Comparison of ENCODE assay signal across 18 cellular contexts in the genomic region with DNA sequence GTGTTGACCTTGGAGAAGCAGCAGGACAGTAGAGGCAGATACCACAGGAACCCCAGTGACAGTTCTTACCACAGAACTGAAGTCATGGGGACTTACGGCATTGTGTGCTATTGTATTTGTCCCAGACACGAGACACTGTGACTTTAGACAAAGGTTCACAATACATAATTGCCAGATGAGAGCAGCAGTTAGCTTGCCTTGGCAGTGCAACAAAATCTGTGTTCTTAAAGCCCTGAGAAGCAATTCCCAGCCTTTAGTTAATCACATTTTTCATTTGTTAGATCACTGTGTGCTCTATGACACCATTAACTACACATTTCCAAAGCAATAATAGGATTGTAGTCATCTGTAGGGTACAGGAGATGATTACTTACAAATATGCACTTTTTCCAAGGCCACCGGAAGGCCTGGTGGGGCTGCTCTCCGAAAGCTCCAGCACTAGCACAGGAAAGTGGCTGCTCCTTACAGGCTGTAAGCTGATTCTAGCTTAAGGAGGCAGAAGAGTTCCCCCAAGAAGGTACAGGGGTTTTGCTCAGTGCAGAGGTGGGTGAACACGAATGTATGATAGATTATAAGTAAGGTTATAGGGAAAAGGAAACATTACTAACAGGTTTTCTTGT.
DNase-seq lines count a peak whose midpoint lies in the region; FAIRE-seq and TF ChIP-seq lines count a peak whose summit lies in the region.
"Had no signal": no experiment of that assay in that cellular context is flagged by ENCODE, and none has a peak within 500 bp of the region (broad histone marks: within the 10 kb centered on the region; RNA-seq: fewer than 3 reads in every experiment).

No MANE protein-coding gene starts in this region.

- TF ChIP-seq POLR2A in H54 (IDR thresholded peaks at IDR 0.05; ENCODE audit: low read depth, low read length) = no peak
- TF ChIP-seq POLR2A in sigmoid colon (IDR thresholded peaks at IDR 0.05) = no peak

- peak; percentile 30 for FAIRE-seq in H54 (lab: Jason Lieb, UNC)
- FAIRE-seq: HepG2, keratinocyte had no signal

- peak overlapping the region; percentile 13 for H3K4me2 ChIP-seq in skeletal muscle satellite cell (ENCODE audit: low read length)

- in situ Hi-C loops in brain microvascular endothelial cell (cut with HindIII; ENCODE audit: low pct_ligation_motif_present, low sequenced_read_pairs) = no loop called here

- intact Hi-C loops in posterior cingulate gyrus (cut with DNase I) (no loop called here), sigmoid colon (cut with DNase I) (no loop called here)

- no peaks in the 10 kb centered on the region for H3K27me3 ChIP-seq in brain microvascular endothelial cell (replicated peaks)
- H3K27me3 ChIP-seq in skeletal muscle satellite cell (ENCODE audit: control insufficient read depth, insufficient read depth, low read length) = no peaks in the 10 kb centered on the region
- H3K27me3 ChIP-seq in sigmoid colon = no peaks in the 10 kb centered on the region
- H3K27me3 ChIP-seq: SJCRH30, upper lobe of right lung had no signal

- H3K27ac ChIP-seq in brain microvascular endothelial cell = peak overlapping the region; percentile 24
- H3K27ac ChIP-seq in sigmoid colon = no peak overlapping the region
- H3K27ac ChIP-seq: SJCRH30, upper lobe of right lung had no signal

- peaks cover 8% of the 10 kb centered on the region for H3K36me3 ChIP-seq in brain microvascular endothelial cell (replicated peaks)
- H3K36me3 ChIP-seq in skeletal muscle satellite cell (ENCODE audit: insufficient read depth, low read length) = peaks cover 22% of the 10 kb centered on the region
- H3K36me3 ChIP-seq in sigmoid colon = peaks cover 5 to 41% (median 16%) of the 10 kb centered on the region in 4 donors

- H3K4me1 ChIP-seq in skeletal muscle satellite cell (ENCODE audit: control insufficient read depth, insufficient read depth, low read length) (peaks cover 22% of the 10 kb centered on the region), sigmoid colon (no peaks in the 10 kb centered on the region)
- H3K4me1 ChIP-seq: SJCRH30, upper lobe of right lung had no signal

- no peak for TF ChIP-seq EP300 in sigmoid colon (IDR thresholded peaks at IDR 0.05)

- 93% methylated on average over 5 of the region's 5 CpGs for WGBS in sigmoid colon, 2 donors

- H3K4me3 ChIP-seq in brain microvascular endothelial cell (ENCODE audit: low read depth, low read length) = no peak overlapping the region
- H3K4me3 ChIP-seq in skeletal muscle satellite cell (ENCODE audit: low read length) = no peak overlapping the region
- H3K4me3 ChIP-seq in sigmoid colon = no peak overlapping the region
- H3K4me3 ChIP-seq: SJCRH30, upper lobe of right lung had no signal

- DNase-seq in H54 (ENCODE audit: insufficient read length, low spot score) (no peak), brain microvascular endothelial cell (peak; percentile 33), iris pigment epithelial cell (ENCODE audit: low read depth) (peak; percentile 73), posterior cingulate gyrus (no peak), DMS153 treated with DMSO at 0.1 percent for 48 hours (lab: John Stamatoyannopoulos, UW; ENCODE audit: unreplicated experiment) (no peak), sigmoid colon (no peak), NCI-H526 (lab: John Stamatoyannopoulos, UW) (no peak)
- DNase-seq: activated CD4-positive, alpha-beta T cell treated with anti-CD3 and anti-CD28 coated beads, Interleukin-2, amount 50 U/mL, for 4 hours; amniotic stem cell; CD4-positive, alpha-beta memory T cell; effector memory CD8-positive, alpha-beta T cell; glutamatergic neuron; SJCRH30; stimulated activated CD4-positive, alpha-beta T cell treated with anti-CD3 and anti-CD28 coated beads, Interleukin-4, amount 100 ng/mL, for 24 hours; upper lobe of right lung had no signal

- H3K9ac ChIP-seq in skeletal muscle satellite cell (ENCODE audit: low read depth, low read length) = peak overlapping the region; percentile 73

- no peak for TF ChIP-seq CTCF in brain microvascular endothelial cell (IDR thresholded peaks at IDR 0.05; ENCODE audit: low read depth, low read length, missing control alignments)
- TF ChIP-seq CTCF in sigmoid colon (IDR thresholded peaks at IDR 0.05) = no peak

- H3K9me3 ChIP-seq in skeletal muscle satellite cell (replicated peaks; ENCODE audit: low read length) (no peaks in the 10 kb centered on the region), sigmoid colon (no peaks in the 10 kb centered on the region)
- H3K9me3 ChIP-seq: SJCRH30, upper lobe of right lung had no signal

Comparison
In these comparisons a context has a peak if more than half of its experiments do, and no peak if none do; other contexts are left out.
1. DNase-seq: peak in brain microvascular endothelial cell (single experiment) and iris pigment epithelial cell (single experiment); none in H54 (single experiment), posterior cingulate gyrus (0 of 10), DMS153 treated with DMSO at 0.1 percent for 48 hours (single experiment), sigmoid colon (single experiment) and NCI-H526 (0 of 2).